In the genomic region with DNA sequence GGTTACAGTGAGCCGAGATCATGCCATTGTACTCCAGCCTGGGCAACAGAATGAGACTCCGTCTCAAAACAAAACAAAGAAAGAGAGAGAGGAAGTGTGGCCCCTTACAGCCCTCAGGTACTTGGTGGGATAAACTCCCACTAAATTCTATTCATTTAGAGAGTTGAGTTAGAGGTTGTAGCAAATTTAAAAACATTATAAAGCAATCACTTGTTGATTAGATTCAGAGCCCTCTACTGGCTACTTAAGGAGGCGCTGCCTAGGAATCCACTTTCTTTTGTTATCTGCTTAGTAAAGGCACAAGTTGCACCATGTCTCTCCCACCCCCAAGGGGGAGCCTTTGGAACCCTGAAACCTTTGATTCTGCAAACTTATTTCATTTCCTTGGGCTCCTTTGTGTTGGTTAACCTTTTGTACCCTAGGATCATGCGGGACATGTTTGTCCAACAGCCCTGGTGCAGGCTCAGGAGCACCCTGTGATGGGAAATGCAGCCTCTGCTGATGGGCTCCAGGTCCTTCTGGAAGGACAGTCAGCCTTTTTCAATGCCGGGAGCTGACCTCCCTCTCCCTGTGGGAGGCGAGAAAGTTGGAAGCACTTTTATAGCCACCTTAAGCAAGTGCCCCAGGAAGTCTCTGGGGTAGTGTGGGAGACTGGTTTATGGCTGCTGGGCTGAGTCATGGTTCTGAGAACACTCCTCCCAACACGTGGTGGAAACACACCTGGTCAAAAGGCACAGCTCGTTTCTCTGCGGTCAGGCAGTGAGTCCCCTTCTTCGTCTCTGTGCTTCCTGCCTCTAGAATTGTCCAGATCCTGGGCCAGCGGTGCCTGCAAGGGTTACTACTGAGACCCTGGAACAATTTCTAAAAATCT, we compare ENCODE assay signal across 8 cellular contexts.
DNase-seq lines count a peak whose midpoint lies in the region; ATAC-seq and TF ChIP-seq lines count a peak whose summit lies in the region.

No MANE protein-coding gene starts in this region.

- no peaks in the 10 kb centered on the region for H3K27me3 Mint-ChIP-seq in activated naive CD8-positive, alpha-beta T cell

- DNase-seq in ELF-1 (ENCODE audit: low read depth, low spot score) (peak; percentile 61), iPS DF 19.7 (ENCODE audit: low read depth, low spot score) (peak; percentile 54), DMS79 treated with DMSO at 0.1 percent for 48 hours (lab: John Stamatoyannopoulos, UW) (no peak)
- peak; percentile 83 for DNase-seq in stimulated activated CD4-positive, alpha-beta T cell treated with anti-CD3 and anti-CD28 coated beads, Interleukin-1b, Interleukin-23, amount 100 ng/mL, for 48 hours

- no peaks in the 10 kb centered on the region for H3K9me3 Mint-ChIP-seq in activated naive CD8-positive, alpha-beta T cell (ENCODE audit: low read depth)

- ATAC-seq in GM19468 (IDR thresholded peaks at IDR 0.05; ENCODE audit: extremely low read depth, unreplicated experiment) = peak; percentile 82
- ATAC-seq in HG03571 (IDR thresholded peaks at IDR 0.05; ENCODE audit: unreplicated experiment) = peak; percentile 89
- peak; percentile 91 for ATAC-seq in SK-N-SH treated with all-trans-retinoic acid at 6 μM for 48 hours

- H3K4me1 Mint-ChIP-seq in activated naive CD8-positive, alpha-beta T cell (ENCODE audit: low read depth) = peaks cover 17% of the 10 kb centered on the region

- H3K4me3 Mint-ChIP-seq in activated naive CD8-positive, alpha-beta T cell = peak overlapping the region; percentile 59

- H3K27ac Mint-ChIP-seq in activated naive CD8-positive, alpha-beta T cell = peak overlapping the region; percentile 88

- H3K36me3 Mint-ChIP-seq in activated naive CD8-positive, alpha-beta T cell = no peaks in the 10 kb centered on the region

TF ChIP-seq in SK-N-SH treated with all-trans-retinoic acid at 6 μM for 48 hours, 23 proteins besides CTCF, POLR2A, EP300 and RAD21:
- TF ChIP-seq OSR1 (CRISPR knock-in tag; IDR thresholded peaks at IDR 0.05) (no peak), RARB (CRISPR knock-in tag; IDR thresholded peaks at IDR 0.05) (no peak), ZFP3 (CRISPR knock-in tag; IDR thresholded peaks at IDR 0.05) (no peak), ZFP30 (CRISPR knock-in tag; IDR thresholded peaks at IDR 0.05) (no peak), ZNF8 (CRISPR knock-in tag; IDR thresholded peaks at IDR 0.05) (no peak), ZC3H10 (CRISPR knock-in tag; IDR thresholded peaks at IDR 0.05) (no peak), ZNF565 (CRISPR knock-in tag; conservative IDR thresholded peaks at IDR 0.05; ENCODE audit: low read depth) (no peak), TCF4 (CRISPR knock-in tag; IDR thresholded peaks at IDR 0.05; ENCODE audit: borderline replicate concordance) (no peak), ISL1 (CRISPR knock-in tag; IDR thresholded peaks at IDR 0.05) (no peak), PATZ1 (CRISPR knock-in tag; IDR thresholded peaks at IDR 0.05; ENCODE audit: borderline replicate concordance) (no peak), ZNF70 (CRISPR knock-in tag; IDR thresholded peaks at IDR 0.05) (no peak), SNAI2 (CRISPR knock-in tag; IDR thresholded peaks at IDR 0.05) (no peak), TOX (CRISPR knock-in tag; IDR thresholded peaks at IDR 0.05; ENCODE audit: borderline replicate concordance) (no peak), ESRRG (CRISPR knock-in tag; IDR thresholded peaks at IDR 0.05) (no peak)
- TF ChIP-seq, protein P1, sequence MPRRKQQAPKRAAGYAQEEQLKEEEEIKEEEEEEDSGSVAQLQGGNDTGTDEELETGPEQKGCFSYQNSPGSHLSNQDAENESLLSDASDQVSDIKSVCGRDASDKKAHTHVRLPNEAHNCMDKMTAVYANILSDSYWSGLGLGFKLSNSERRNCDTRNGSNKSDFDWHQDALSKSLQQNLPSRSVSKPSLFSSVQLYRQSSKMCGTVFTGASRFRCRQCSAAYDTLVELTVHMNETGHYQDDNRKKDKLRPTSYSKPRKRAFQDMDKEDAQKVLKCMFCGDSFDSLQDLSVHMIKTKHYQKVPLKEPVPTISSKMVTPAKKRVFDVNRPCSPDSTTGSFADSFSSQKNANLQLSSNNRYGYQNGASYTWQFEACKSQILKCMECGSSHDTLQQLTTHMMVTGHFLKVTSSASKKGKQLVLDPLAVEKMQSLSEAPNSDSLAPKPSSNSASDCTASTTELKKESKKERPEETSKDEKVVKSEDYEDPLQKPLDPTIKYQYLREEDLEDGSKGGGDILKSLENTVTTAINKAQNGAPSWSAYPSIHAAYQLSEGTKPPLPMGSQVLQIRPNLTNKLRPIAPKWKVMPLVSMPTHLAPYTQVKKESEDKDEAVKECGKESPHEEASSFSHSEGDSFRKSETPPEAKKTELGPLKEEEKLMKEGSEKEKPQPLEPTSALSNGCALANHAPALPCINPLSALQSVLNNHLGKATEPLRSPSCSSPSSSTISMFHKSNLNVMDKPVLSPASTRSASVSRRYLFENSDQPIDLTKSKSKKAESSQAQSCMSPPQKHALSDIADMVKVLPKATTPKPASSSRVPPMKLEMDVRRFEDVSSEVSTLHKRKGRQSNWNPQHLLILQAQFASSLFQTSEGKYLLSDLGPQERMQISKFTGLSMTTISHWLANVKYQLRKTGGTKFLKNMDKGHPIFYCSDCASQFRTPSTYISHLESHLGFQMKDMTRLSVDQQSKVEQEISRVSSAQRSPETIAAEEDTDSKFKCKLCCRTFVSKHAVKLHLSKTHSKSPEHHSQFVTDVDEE (CRISPR knock-in tag; IDR thresholded peaks at IDR 0.05) = no peak
- TF ChIP-seq, protein P2, sequence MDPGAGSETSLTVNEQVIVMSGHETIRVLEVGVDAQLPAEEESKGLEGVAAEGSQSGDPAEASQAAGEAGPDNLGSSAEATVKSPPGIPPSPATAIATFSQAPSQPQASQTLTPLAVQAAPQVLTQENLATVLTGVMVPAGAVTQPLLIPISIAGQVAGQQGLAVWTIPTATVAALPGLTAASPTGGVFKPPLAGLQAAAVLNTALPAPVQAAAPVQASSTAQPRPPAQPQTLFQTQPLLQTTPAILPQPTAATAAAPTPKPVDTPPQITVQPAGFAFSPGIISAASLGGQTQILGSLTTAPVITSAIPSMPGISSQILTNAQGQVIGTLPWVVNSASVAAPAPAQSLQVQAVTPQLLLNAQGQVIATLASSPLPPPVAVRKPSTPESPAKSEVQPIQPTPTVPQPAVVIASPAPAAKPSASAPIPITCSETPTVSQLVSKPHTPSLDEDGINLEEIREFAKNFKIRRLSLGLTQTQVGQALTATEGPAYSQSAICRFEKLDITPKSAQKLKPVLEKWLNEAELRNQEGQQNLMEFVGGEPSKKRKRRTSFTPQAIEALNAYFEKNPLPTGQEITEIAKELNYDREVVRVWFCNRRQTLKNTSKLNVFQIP (CRISPR knock-in tag; IDR thresholded peaks at IDR 0.05; ENCODE audit: borderline replicate concordance, low read depth) = no peak
- TF ChIP-seq, protein P3, sequence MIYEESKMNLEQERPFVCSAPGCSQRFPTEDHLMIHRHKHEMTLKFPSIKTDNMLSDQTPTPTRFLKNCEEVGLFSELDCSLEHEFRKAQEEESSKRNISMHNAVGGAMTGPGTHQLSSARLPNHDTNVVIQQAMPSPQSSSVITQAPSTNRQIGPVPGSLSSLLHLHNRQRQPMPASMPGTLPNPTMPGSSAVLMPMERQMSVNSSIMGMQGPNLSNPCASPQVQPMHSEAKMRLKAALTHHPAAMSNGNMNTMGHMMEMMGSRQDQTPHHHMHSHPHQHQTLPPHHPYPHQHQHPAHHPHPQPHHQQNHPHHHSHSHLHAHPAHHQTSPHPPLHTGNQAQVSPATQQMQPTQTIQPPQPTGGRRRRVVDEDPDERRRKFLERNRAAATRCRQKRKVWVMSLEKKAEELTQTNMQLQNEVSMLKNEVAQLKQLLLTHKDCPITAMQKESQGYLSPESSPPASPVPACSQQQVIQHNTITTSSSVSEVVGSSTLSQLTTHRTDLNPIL (CRISPR knock-in tag; IDR thresholded peaks at IDR 0.05; ENCODE audit: low read depth) = no peak
TF ChIP-seq in SK-N-SH treated with all-trans-retinoic acid at 6 μM for 48 hours: peak in this region for 0.
